In the genomic region with DNA sequence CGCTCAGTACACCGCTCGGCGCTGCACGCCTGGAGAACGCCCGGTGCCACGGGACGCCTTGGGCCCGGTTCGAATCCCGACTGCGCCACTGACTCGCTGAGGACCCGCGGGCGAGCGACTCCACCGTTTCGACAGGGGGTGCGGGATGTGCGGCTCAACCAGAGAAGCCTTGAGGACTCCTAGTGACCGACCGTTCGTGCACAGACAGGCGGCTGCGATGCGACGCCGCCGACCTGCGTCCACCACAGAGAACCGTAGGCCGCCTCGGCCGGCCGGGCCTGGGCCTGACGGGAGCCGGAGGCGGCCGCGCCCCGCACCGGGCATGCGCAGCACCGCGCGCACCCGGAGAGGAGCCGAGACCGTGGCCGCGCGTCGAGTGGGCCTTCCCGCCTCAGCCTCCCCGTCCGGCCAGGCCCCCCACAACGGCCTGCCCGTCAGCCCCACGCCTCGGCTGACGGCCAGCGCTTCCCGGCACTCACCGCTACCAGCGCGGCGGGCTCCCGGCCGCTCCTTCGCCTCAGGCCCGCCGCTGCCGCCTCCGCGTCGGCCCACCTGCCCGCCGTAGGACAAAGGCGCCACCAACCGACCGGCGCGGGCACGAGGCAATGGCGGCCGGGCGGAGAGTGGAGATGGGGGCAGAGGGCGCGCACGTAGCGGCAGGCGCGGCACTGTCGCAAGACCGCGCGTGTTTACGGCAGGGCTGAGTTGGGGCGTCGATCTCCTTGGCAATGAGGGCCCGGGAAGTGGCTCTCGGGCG, we compare ENCODE assay signal across 8 cellular contexts. TPM values are rescaled to one million over a fixed set of nuclear protein-coding genes. Genes with fewer than 3 reads are reported as not detected.
DNase-seq lines count a peak whose midpoint lies in the region; ATAC-seq and TF ChIP-seq lines count a peak whose summit lies in the region.

A gene (minus strand): TSS at position 625 of the 757 bp plus-strand sequence. CDS start 10,538 bp downstream, outside the sequence.

- H3K27ac ChIP-seq in colonic mucosa = peak within 1 kb of the TSS; percentile 96

- peak within 1 kb of the TSS; percentile 79 for H3K4me3 ChIP-seq in BJ (ENCODE audit: low read depth, low read length)
- H3K4me3 ChIP-seq in colonic mucosa = peak within 1 kb of the TSS; percentile 81

- CTCF ChIA-PET in BJ (lab: Yijun Ruan, JAX) = interaction anchor here (1.0 to 2.3 kb wide), 4 partner anchors 11 to 108 kb away, joined by 4 to 12 read pairs (median 8); no protein-coding TSS in a partner anchor

- DNase-seq in BJ (ENCODE audit: low read depth) (peak; percentile 73), GM19240 (ENCODE audit: insufficient read length, low spot score) (peak; percentile 99), NCI-H524 treated with DMSO at 0.1 percent for 48 hours (lab: John Stamatoyannopoulos, UW) (peak; percentile 84), colonic mucosa (peak; percentile 95), left colon (peak; percentile 96)
- DNase-seq in activated CD4-positive, alpha-beta T cell treated with anti-CD3 and anti-CD28 coated beads for 48 hours = peak; percentile 96
- DNase-seq in stimulated activated CD4-positive, alpha-beta T cell treated with anti-CD3 and anti-CD28 coated beads, Interleukin-1b, Interleukin-23, amount 100 ng/mL, for 48 hours = peak; percentile 95

- H3K9ac ChIP-seq in colonic mucosa (ENCODE audit: low read depth in 2 of 2, low read length in 2 of 2) = peak within 1 kb of the TSS; percentile 87 to 92

- H3K36me3 ChIP-seq in BJ (ENCODE audit: control insufficient read depth, insufficient read depth, low read length) = no peaks in the 10 kb centered on the region
- no peaks in the 10 kb centered on the region for H3K36me3 ChIP-seq in colonic mucosa

- POLR2A ChIA-PET in BJ (lab: Charles Lee) = no interaction called here

- no peaks in the 10 kb centered on the region for H3K9me3 ChIP-seq in colonic mucosa

- peak; percentile 79 for ATAC-seq in HG03460 (IDR thresholded peaks at IDR 0.05; ENCODE audit: unreplicated experiment)
- peak; percentile 90 for ATAC-seq in left colon

- TF ChIP-seq CTCF in BJ (IDR thresholded peaks at IDR 0.05; ENCODE audit: insufficient read depth, low read depth, low read length) = 0 out of 2 replicates have a peak, but pooled peaks have one; percentile 15
- TF ChIP-seq CTCF in colonic mucosa (IDR thresholded peaks at IDR 0.05) = no peak

- no peaks in the 10 kb centered on the region for H3K27me3 ChIP-seq in BJ (ENCODE audit: control insufficient read depth, insufficient read depth, low read length)
- no peaks in the 10 kb centered on the region for H3K27me3 ChIP-seq in colonic mucosa

- peaks cover 18% of the 10 kb centered on the region for H3K4me1 ChIP-seq in colonic mucosa

- intact Hi-C loops in colonic mucosa (cut with DNase I) = no loop called here
- intact Hi-C loops in left colon (cut with DNase I, micrococcal nuclease) = no loop called here

RNA-seq across cellular contexts. Expression of the gene that starts here (rescaled TPM):
- 19.0 and 19.9 TPM in 2 replicates for polyA plus RNA-seq in BJ (2011; rRNA removed)
- polyA minus RNA-seq in BJ (2011; rRNA and poly(A)+ RNA removed) = 13.9 and 19.9 TPM in 2 replicates
- 10 to 100 TPM; 20.4 to 32.1 TPM for total RNA-seq in colonic mucosa
- 10 to 100 TPM; 20.8 to 24.1 TPM for total RNA-seq in left colon

Comparison
In these comparisons a context has a peak if more than half of its experiments do, and no peak if none do; other contexts are left out.
1. Peak in every context shown above with its lines: DNase-seq, ATAC-seq, H3K4me3 ChIP-seq and H3K27ac ChIP-seq.